ENCODE assay signal across 30 cellular contexts in the genomic region with DNA sequence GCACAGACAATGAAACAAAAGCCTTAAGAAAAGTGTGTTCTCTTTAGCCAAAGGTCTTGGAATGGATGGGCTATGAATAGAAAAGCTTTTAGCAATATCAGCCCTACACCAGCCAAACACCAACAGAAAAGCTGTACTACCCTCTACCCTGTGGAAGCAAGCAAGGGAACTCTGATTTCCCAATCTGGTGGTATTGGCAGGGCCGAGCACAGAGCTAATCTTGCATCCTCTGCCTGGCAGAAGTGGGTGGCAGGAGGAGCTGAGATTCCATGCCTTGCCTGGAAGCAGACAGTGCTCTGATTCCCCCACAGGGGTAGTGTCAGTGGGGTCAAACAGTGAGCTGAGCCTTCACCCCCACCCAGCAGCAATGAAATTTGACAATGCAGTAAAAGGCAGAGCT. TPM values are rescaled to one million over a fixed set of nuclear protein-coding genes. Genes with fewer than 3 reads are reported as not detected.
DNase-seq lines count a peak whose midpoint lies in the region; ATAC-seq, FAIRE-seq and TF ChIP-seq lines count a peak whose summit lies in the region.
"Had no signal": no experiment of that assay in that cellular context is flagged by ENCODE, and none has a peak within 500 bp of the region (broad histone marks: within the 10 kb centered on the region; RNA-seq: fewer than 3 reads in every experiment).

No MANE protein-coding gene starts in this region.

- DNase-seq in A549 (ENCODE audit: low read depth in 1 of 2, low spot score in 1 of 2) (no peak), NCI-H226 (peak; percentile 71), esophagus squamous epithelium (lab: John Stamatoyannopoulos, UW) (no peak), neural crest cell (ENCODE audit: low read depth, low spot score) (no peak), NCI-H1417 (lab: John Stamatoyannopoulos, UW) (no peak), DMS53 (lab: John Stamatoyannopoulos, UW) (no peak), RPMI8226 (no peak)
- DNase-seq in activated T-cell treated with anti-CD3 and anti-CD28 coated beads, Interleukin-2, amount 50 U/mL, for 24 hours, result no peak
- DNase-seq: activated CD4-positive, alpha-beta T cell treated with anti-CD3 and anti-CD28 coated beads, Interleukin-2, amount 50 U/mL, for 1 hour; activated CD8-positive, alpha-beta memory T cell treated with anti-CD3 and anti-CD28 coated beads, Interleukin-2, amount 50 U/mL, for 48 hours; activated naive CD8-positive, alpha-beta T cell treated with anti-CD3 and anti-CD28 coated beads for 36 hours; H9; hippocampal formation; immature natural killer cell; NCI-H1694; T-helper 9 cell; upper lobe of left lung; WERI-Rb-1 had no signal

- peaks cover 0 to 7% (median 0%) of the 10 kb centered on the region in 4 donors for H3K27me3 ChIP-seq in esophagus squamous epithelium
- H3K27me3 ChIP-seq: BLaER1 treated with 17β-estradiol and CSF1 and Interleukin-3, amounts not matched to agents 10 nM and 100 nM; foreskin keratinocyte; neural progenitor cell; upper lobe of left lung had no signal

- H3K36me3 ChIP-seq in esophagus squamous epithelium, result no peaks in the 10 kb centered on the region
- H3K36me3 ChIP-seq: neural progenitor cell, upper lobe of left lung, WERI-Rb-1 had no signal

- H3K36me3 Mint-ChIP-seq in neural crest cell (ENCODE audit: low read depth), result peaks cover 18% of the 10 kb centered on the region
- H3K36me3 Mint-ChIP-seq in activated T-cell treated with anti-CD3 and anti-CD28 coated beads, Interleukin-2, amount 50 U/mL, for 24 hours (ENCODE audit: low read depth), result peaks cover 25% of the 10 kb centered on the region

- no peaks in the 10 kb centered on the region for H3K27me3 Mint-ChIP-seq in neural crest cell (ENCODE audit: low read depth)
- peaks cover 8% of the 10 kb centered on the region for H3K27me3 Mint-ChIP-seq in activated T-cell treated with anti-CD3 and anti-CD28 coated beads, Interleukin-2, amount 50 U/mL, for 24 hours

- CTCF ChIA-PET in A549 (lab: Yijun Ruan, JAX), result interaction anchor here (1.1 to 1.4 kb wide), 3 partner anchors 9 to 27 kb away, joined by 3 to 5 read pairs (median 5); no protein-coding TSS in a partner anchor

- FAIRE-seq in A549 (lab: Jason Lieb, UNC), result no peak
- FAIRE-seq: GM19239 had no signal

- H3K4me3 ChIP-seq in A549 (no peak overlapping the region), esophagus squamous epithelium (no peak overlapping the region)
- H3K4me3 ChIP-seq: BLaER1 treated with 17β-estradiol and CSF1 and Interleukin-3, amounts not matched to agents 10 nM and 100 nM; neural progenitor cell; upper lobe of left lung had no signal

- H3K27ac ChIP-seq in A549 (peak overlapping the region in 1 of 2 experiments; percentile 29; a peak in 1 of 6 replicates), esophagus squamous epithelium (peak overlapping the region in 3 of 4 donors; percentile 41 to 67 (median 59))
- H3K27ac ChIP-seq: BLaER1 treated with 17β-estradiol and CSF1 and Interleukin-3, amounts not matched to agents 10 nM and 100 nM; foreskin keratinocyte; KMS-11; neural progenitor cell; upper lobe of left lung; WERI-Rb-1 had no signal

- TF ChIP-seq POLR2A in A549 (IDR thresholded peaks at IDR 0.05; ENCODE audit: low read length), result no peak
- TF ChIP-seq POLR2A in esophagus squamous epithelium (IDR thresholded peaks at IDR 0.05), result no peak

- no peak for TF ChIP-seq EP300 in A549 (IDR thresholded peaks at IDR 0.05)

- H3K4me2 ChIP-seq in A549, result peak overlapping the region; percentile 33
- H3K4me2 ChIP-seq: BLaER1 treated with 17β-estradiol and CSF1 and Interleukin-3, amounts not matched to agents 10 nM and 100 nM; KMS-11; neural progenitor cell had no signal

- H3K9me3 Mint-ChIP-seq in neural crest cell, result peaks cover 3% of the 10 kb centered on the region
- peaks cover 9% of the 10 kb centered on the region for H3K9me3 Mint-ChIP-seq in activated T-cell treated with anti-CD3 and anti-CD28 coated beads, Interleukin-2, amount 50 U/mL, for 24 hours
- H3K9me3 Mint-ChIP-seq: H9 had no signal

- peaks cover 7% of the 10 kb centered on the region for H3K4me1 Mint-ChIP-seq in neural crest cell
- no peaks in the 10 kb centered on the region for H3K4me1 Mint-ChIP-seq in activated T-cell treated with anti-CD3 and anti-CD28 coated beads, Interleukin-2, amount 50 U/mL, for 24 hours (ENCODE audit: low read depth)
- H3K4me1 Mint-ChIP-seq: activated naive CD8-positive, alpha-beta T cell treated with anti-CD3 and anti-CD28 coated beads for 36 hours; H9; immature natural killer cell; neural progenitor cell had no signal

- WGBS in A549 (ENCODE audit: missing lambda C conversion rate), result 67% methylated on average over 1 of the region's 1 CpG
- no CpG with 5 or more reads among the region's 1 CpG for WGBS in esophagus squamous epithelium, 2 donors

- TF ChIP-seq RAD21 in A549 (conservative IDR thresholded peaks at IDR 0.05 in 1 of 2, IDR thresholded peaks at IDR 0.05 in 1 of 2), result no peak

- intact Hi-C loops in esophagus squamous epithelium (cut with DNase I), result no loop called here

- peak overlapping the region; percentile 58 for H3K27ac Mint-ChIP-seq in neural crest cell (ENCODE audit: unreplicated experiment)
- H3K27ac Mint-ChIP-seq in activated T-cell treated with anti-CD3 and anti-CD28 coated beads, Interleukin-2, amount 50 U/mL, for 24 hours, result no peak overlapping the region
- H3K27ac Mint-ChIP-seq: activated naive CD8-positive, alpha-beta T cell treated with anti-CD3 and anti-CD28 coated beads for 36 hours; H9; immature natural killer cell; neural progenitor cell had no signal

- peaks cover 11% of the 10 kb centered on the region; the same call in 1 of the 3 replicates for H3K4me1 ChIP-seq in A549
- peaks cover 0 to 17% (median 0%) of the 10 kb centered on the region in 3 donors for H3K4me1 ChIP-seq in esophagus squamous epithelium
- H3K4me1 ChIP-seq: neural progenitor cell, upper lobe of left lung had no signal

- H3K4me3 Mint-ChIP-seq in neural crest cell, result no peak overlapping the region
- H3K4me3 Mint-ChIP-seq in activated T-cell treated with anti-CD3 and anti-CD28 coated beads, Interleukin-2, amount 50 U/mL, for 24 hours, result no peak overlapping the region
- H3K4me3 Mint-ChIP-seq: activated naive CD8-positive, alpha-beta T cell treated with anti-CD3 and anti-CD28 coated beads for 36 hours; H9; immature natural killer cell; neural progenitor cell had no signal

- no peaks in the 10 kb centered on the region for H3K9me3 ChIP-seq in A549
- H3K9me3 ChIP-seq in esophagus squamous epithelium, result no peaks in the 10 kb centered on the region
- H3K9me3 ChIP-seq: upper lobe of left lung had no signal

- no peak for TF ChIP-seq CTCF in A549 (IDR thresholded peaks at IDR 0.05)
- no peak for TF ChIP-seq CTCF in esophagus squamous epithelium (IDR thresholded peaks at IDR 0.05)
- no peak for TF ChIP-seq CTCF in neural crest cell (conservative IDR thresholded peaks at IDR 0.05)

- POLR2A ChIA-PET in A549 (lab: Yijun Ruan, JAX), result no interaction called here

- ATAC-seq in A549, result peak in 1 of 2 experiments; percentile 30; a peak in 2 of 6 replicates

TF ChIP-seq in A549, 52 proteins besides CTCF, POLR2A, EP300 and RAD21:
- no peak for TF ChIP-seq NFE2L2 (conservative IDR thresholded peaks at IDR 0.05; ENCODE audit: low read length)
- TF ChIP-seq HOXB13 (CRISPR knock-in tag; IDR thresholded peaks at IDR 0.05; ENCODE audit: low read depth), result no peak
- TF ChIP-seq POLR2AphosphoS2 (conservative IDR thresholded peaks at IDR 0.05; ENCODE audit: low read length), result no peak

RNA-seq across cellular contexts. Expression of gene ZNF782, which starts 29.6 kb away (rescaled TPM):
- polyA plus RNA-seq in A549 (2011; rRNA removed), result 2.1 and 2.7 TPM in 2 replicates
- 0.65 and 0.82 TPM in 2 replicates for polyA plus RNA-seq in A549 (2012; cell fraction: cytosol; rRNA removed)
- polyA plus RNA-seq in A549 (2012; cell fraction: nucleus; rRNA removed), result 0.82 and 1.3 TPM in 2 replicates
- polyA plus RNA-seq in A549 (2017; fragmentation: RNase III; extraction: RNeasy Plus Mini Kit Qiagen cat#74134 plus additional on column Dnase treatment), result 1.9 to 2.2 TPM (median 2.1 TPM) in 3 replicates
- 4.2 and 4.5 TPM in 2 replicates for polyA minus RNA-seq in A549 (2011; rRNA and poly(A)+ RNA removed)
- 10 to 100 TPM in 1 of 4 donors, 1 to 10 TPM in 3; 4.7 to 10.1 (median 6.5) TPM for total RNA-seq in esophagus squamous epithelium
- 7.9 and 8.7 TPM in 2 replicates for total RNA-seq in neural crest cell

RNA-seq across cellular contexts. Expression of gene NUTM2G, which starts 44.7 kb away (rescaled TPM):
- polyA plus RNA-seq in A549 (2011; rRNA removed), result not detected in 2 replicates
- polyA plus RNA-seq in A549 (2012; cell fraction: cytosol; rRNA removed), result not detected in 2 replicates
- not detected in 2 replicates for polyA plus RNA-seq in A549 (2012; cell fraction: nucleus; rRNA removed)
- not detected in 3 replicates for polyA plus RNA-seq in A549 (2017; fragmentation: RNase III; extraction: RNeasy Plus Mini Kit Qiagen cat#74134 plus additional on column Dnase treatment)
- not detected in 2 replicates for polyA minus RNA-seq in A549 (2011; rRNA and poly(A)+ RNA removed)
- total RNA-seq in esophagus squamous epithelium, result not detected
- not detected in 2 replicates for total RNA-seq in neural crest cell
- total RNA-seq: activated naive CD8-positive, alpha-beta T cell treated with anti-CD3 and anti-CD28 coated beads for 36 hours; cerebellum; endothelial cell of umbilical vein; foreskin keratinocyte; liver; mononuclear cell; posterior vena cava; skeletal muscle tissue; subcutaneous adipose tissue; upper lobe of left lung had no signal
- polyA plus RNA-seq: endothelial cell of umbilical vein, foreskin keratinocyte had no signal
